In genomic region chr6:43490523-43490939, GRCh38 we compare ENCODE assay signal across 1 cellular context.
TF ChIP-seq lines count a peak whose summit lies in the region.

No MANE protein-coding gene starts in this region.

TF ChIP-seq in HepG2, 621 proteins besides CTCF, POLR2A, EP300 and RAD21 (continued from another document and continues in another):
- TF ChIP-seq HINFP (CRISPR knock-in tag; IDR thresholded peaks at IDR 0.05; ENCODE audit: low read depth): no peak
- TF ChIP-seq ZGPAT (CRISPR knock-in tag; IDR thresholded peaks at IDR 0.05): peak; percentile 94
- TF ChIP-seq ELF1 (CRISPR knock-in tag; IDR thresholded peaks at IDR 0.05): peak; percentile 66; the same call in 1 of the 2 replicates
- TF ChIP-seq KLF6 (CRISPR knock-in tag; IDR thresholded peaks at IDR 0.05): no peak
- peak in 1 of 2 experiments; percentile 69; a peak in 1 of 4 replicates for TF ChIP-seq REST (IDR thresholded peaks at IDR 0.05; ENCODE audit: borderline replicate concordance in 1 of 2, low read depth in 1 of 2, low read length in 2 of 2)
- TF ChIP-seq KLF15 (CRISPR knock-in tag; IDR thresholded peaks at IDR 0.05; ENCODE audit: borderline replicate concordance): no peak; the same call in 1 of the 2 replicates
- no peak for TF ChIP-seq ZNF597 (CRISPR knock-in tag; IDR thresholded peaks at IDR 0.05)
- TF ChIP-seq ZNF34 (CRISPR knock-in tag; IDR thresholded peaks at IDR 0.05; ENCODE audit: borderline replicate concordance): no peak
- TF ChIP-seq ZNF776 (CRISPR knock-in tag; IDR thresholded peaks at IDR 0.05): no peak
- TF ChIP-seq FOXP1 (IDR thresholded peaks at IDR 0.05): no peak
- TF ChIP-seq FOXP1 (CRISPR knock-in tag; IDR thresholded peaks at IDR 0.05): peak; percentile 59; the same call in 1 of the 2 replicates
- no peak for TF ChIP-seq ZNF83 (CRISPR knock-in tag; IDR thresholded peaks at IDR 0.05; ENCODE audit: borderline replicate concordance)
- TF ChIP-seq ZNF766 (CRISPR knock-in tag; IDR thresholded peaks at IDR 0.05; ENCODE audit: borderline replicate concordance): no peak
- 0 out of 2 replicates have a peak, but pooled peaks have one; percentile 42 for TF ChIP-seq ZNF773 (CRISPR knock-in tag; IDR thresholded peaks at IDR 0.05; ENCODE audit: borderline replicate concordance)
- TF ChIP-seq ZNF513 (CRISPR knock-in tag; conservative IDR thresholded peaks at IDR 0.05): 0 out of 2 replicates have a peak, but pooled peaks have one; percentile 27
- peak; percentile 53; the same call in 1 of the 2 replicates for TF ChIP-seq KDM1A (CRISPR knock-in tag; IDR thresholded peaks at IDR 0.05)
- no peak for TF ChIP-seq NBN (conservative IDR thresholded peaks at IDR 0.05)
- TF ChIP-seq NFIC (IDR thresholded peaks at IDR 0.05; ENCODE audit: low read length): no peak; the same call in none of the 2 replicates
- no peak for TF ChIP-seq ZNF619 (CRISPR knock-in tag; IDR thresholded peaks at IDR 0.05)
- TF ChIP-seq RBAK (CRISPR knock-in tag; IDR thresholded peaks at IDR 0.05): no peak
- no peak for TF ChIP-seq ZBTB44 (CRISPR knock-in tag; IDR thresholded peaks at IDR 0.05)
- no peak for TF ChIP-seq ZNF768 (CRISPR knock-in tag; IDR thresholded peaks at IDR 0.05)
- no peak for TF ChIP-seq ATF3 (CRISPR knock-in tag; IDR thresholded peaks at IDR 0.05)
- TF ChIP-seq TEF (CRISPR knock-in tag; IDR thresholded peaks at IDR 0.05): no peak
- no peak for TF ChIP-seq SP4 (CRISPR knock-in tag; IDR thresholded peaks at IDR 0.05)
- no peak for TF ChIP-seq ZBTB4 (CRISPR knock-in tag; IDR thresholded peaks at IDR 0.05; ENCODE audit: borderline replicate concordance)
- TF ChIP-seq XBP1 (CRISPR knock-in tag; IDR thresholded peaks at IDR 0.05): no peak
- TF ChIP-seq SMYD3 (CRISPR knock-in tag; IDR thresholded peaks at IDR 0.05): no peak
- no peak for TF ChIP-seq BATF2 (CRISPR knock-in tag; IDR thresholded peaks at IDR 0.05)
- TF ChIP-seq ZNF577 (CRISPR knock-in tag; IDR thresholded peaks at IDR 0.05; ENCODE audit: borderline replicate concordance, low read depth): no peak
- TF ChIP-seq ZBTB42 (CRISPR knock-in tag; IDR thresholded peaks at IDR 0.05): no peak
- TF ChIP-seq SP140L (CRISPR knock-in tag; IDR thresholded peaks at IDR 0.05; ENCODE audit: borderline replicate concordance): no peak
- TF ChIP-seq ERF (CRISPR knock-in tag; IDR thresholded peaks at IDR 0.05): peak; percentile 79; the same call in 1 of the 2 replicates
- TF ChIP-seq BCL6 (CRISPR knock-in tag; IDR thresholded peaks at IDR 0.05): peak; percentile 69
- no peak for TF ChIP-seq SALL2 (CRISPR knock-in tag; IDR thresholded peaks at IDR 0.05)
- TF ChIP-seq SP2 (CRISPR knock-in tag; IDR thresholded peaks at IDR 0.05): 0 out of 2 replicates have a peak, but pooled peaks have one; percentile 15
- peak; percentile 82; the same call in 1 of the 2 replicates for TF ChIP-seq IKZF5 (CRISPR knock-in tag; IDR thresholded peaks at IDR 0.05)
- no peak for TF ChIP-seq CHCHD3 (CRISPR knock-in tag; IDR thresholded peaks at IDR 0.05)
- no peak for TF ChIP-seq HNRNPL (IDR thresholded peaks at IDR 0.05; ENCODE audit: low read depth, low read length)
- TF ChIP-seq DPF2 (CRISPR knock-in tag; IDR thresholded peaks at IDR 0.05; ENCODE audit: borderline replicate concordance, low read depth): peak; percentile 94
- no peak for TF ChIP-seq HNRNPUL1 (IDR thresholded peaks at IDR 0.05; ENCODE audit: low read depth, low read length)
- TF ChIP-seq DRAP1 (CRISPR knock-in tag; IDR thresholded peaks at IDR 0.05): peak; percentile 63
- TF ChIP-seq ZBTB26 (CRISPR knock-in tag; IDR thresholded peaks at IDR 0.05; ENCODE audit: borderline replicate concordance): no peak
- no peak for TF ChIP-seq ZNF333 (CRISPR knock-in tag; IDR thresholded peaks at IDR 0.05; ENCODE audit: borderline replicate concordance)
- TF ChIP-seq ZBTB8A (CRISPR knock-in tag; IDR thresholded peaks at IDR 0.05; ENCODE audit: borderline replicate concordance, low read depth): no peak
